Comparison of ENCODE assay signal across 25 cellular contexts in the genomic region with DNA sequence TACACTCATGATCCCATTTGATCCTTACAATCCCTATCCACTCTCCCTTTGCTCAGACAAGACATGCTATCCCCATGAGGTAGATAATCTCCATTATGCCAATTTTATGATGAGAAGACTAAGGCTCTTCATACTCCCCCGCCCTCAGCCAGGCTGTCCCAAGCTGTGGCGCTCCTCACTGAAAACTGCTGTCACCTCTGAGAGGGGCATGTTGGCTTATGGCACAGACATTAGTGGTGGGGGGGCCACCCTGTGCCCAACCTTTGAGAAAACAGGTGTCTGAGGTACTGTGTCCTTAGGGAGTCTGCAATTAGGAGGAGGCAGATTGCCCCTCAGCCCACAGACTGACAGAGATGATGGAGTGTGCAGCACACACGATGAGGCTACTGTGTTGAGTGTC. TPM values are rescaled to one million over a fixed set of nuclear protein-coding genes. Genes with fewer than 3 reads are reported as not detected.
DNase-seq lines count a peak whose midpoint lies in the region; ATAC-seq and TF ChIP-seq lines count a peak whose summit lies in the region.
"Had no signal": no experiment of that assay in that cellular context is flagged by ENCODE, and none has a peak within 500 bp of the region (broad histone marks: within the 10 kb centered on the region; RNA-seq: fewer than 3 reads in every experiment).

No MANE protein-coding gene starts in this region.

- no peaks in the 10 kb centered on the region for H3F3A ChIP-seq in Loucy (ENCODE audit: low read depth)

- peak overlapping the region; percentile 6 for H3K4me3 Mint-ChIP-seq in activated CD4-positive, alpha-beta memory T cell treated with anti-CD3 and anti-CD28 coated beads, Interleukin-2, amount 10 ng/mL, durations not matched to agents 7 days and 5 days
- no peak overlapping the region for H3K4me3 Mint-ChIP-seq in activated CD4-positive, alpha-beta memory T cell treated with anti-CD3 and anti-CD28 coated beads for 36 hours
- H3K4me3 Mint-ChIP-seq in immature natural killer cell: peak overlapping the region in 3 of 5 donors; percentile 22 to 44 (median 43)
- H3K4me3 Mint-ChIP-seq in activated CD8-positive, alpha-beta T cell treated with anti-CD3 and anti-CD28 coated beads, Interleukin-2, amount 10 ng/mL, durations not matched to agents 7 days and 5 days: no peak overlapping the region
- H3K4me3 Mint-ChIP-seq: nephron progenitor cell had no signal

- H3K4me1 Mint-ChIP-seq in activated CD4-positive, alpha-beta memory T cell treated with anti-CD3 and anti-CD28 coated beads, Interleukin-2, amount 10 ng/mL, durations not matched to agents 7 days and 5 days: peaks cover 27% of the 10 kb centered on the region
- peaks cover 28% of the 10 kb centered on the region for H3K4me1 Mint-ChIP-seq in activated CD4-positive, alpha-beta memory T cell treated with anti-CD3 and anti-CD28 coated beads for 36 hours (ENCODE audit: low read depth)
- peaks cover 20 to 24% of the 10 kb centered on the region in 2 donors for H3K4me1 Mint-ChIP-seq in immature natural killer cell
- H3K4me1 Mint-ChIP-seq in activated CD8-positive, alpha-beta T cell treated with anti-CD3 and anti-CD28 coated beads, Interleukin-2, amount 10 ng/mL, durations not matched to agents 7 days and 5 days (ENCODE audit: low read depth): peaks cover 9% of the 10 kb centered on the region
- H3K4me1 Mint-ChIP-seq: nephron progenitor cell had no signal

- no peak overlapping the region for H3K9ac ChIP-seq in BLaER1
- H3K9ac ChIP-seq in Loucy (ENCODE audit: low read depth, low read length, poor library complexity, severe bottlenecking): no peak overlapping the region

- TF ChIP-seq CTCF in Loucy (conservative IDR thresholded peaks at IDR 0.05; ENCODE audit: low read length): no peak

- H3K9me3 ChIP-seq in BLaER1 (no peaks in the 10 kb centered on the region), Loucy (ENCODE audit: insufficient read depth, low read depth, low read length) (no peaks in the 10 kb centered on the region)
- H3K9me3 ChIP-seq: uterus had no signal

- H2AFZ ChIP-seq in Loucy (ENCODE audit: low read length): no peak overlapping the region

- DNase-seq in activated CD4-positive, alpha-beta memory T cell treated with anti-CD3 and anti-CD28 coated beads, Interleukin-2, amount 10 ng/mL, durations not matched to agents 7 days and 5 days: no peak
- no peak for DNase-seq in activated CD4-positive, alpha-beta memory T cell treated with anti-CD3 and anti-CD28 coated beads for 36 hours
- DNase-seq in immature natural killer cell: no peak
- no peak for DNase-seq in DMS53 treated with DMSO at 0.1 percent for 48 hours (lab: John Stamatoyannopoulos, UW; ENCODE audit: unreplicated experiment)
- no peak for DNase-seq in activated CD8-positive, alpha-beta T cell treated with anti-CD3 and anti-CD28 coated beads, Interleukin-2, amount 10 ng/mL, durations not matched to agents 7 days and 5 days
- DNase-seq in NCI-H774 (lab: John Stamatoyannopoulos, UW): no peak
- DNase-seq: activated CD8-positive, alpha-beta memory T cell treated with anti-CD3 and anti-CD28 coated beads for 24 hours; activated effector memory CD4-positive, alpha-beta T cell treated with anti-CD3 and anti-CD28 coated beads, Interleukin-2, amount 50 U/mL, for 16 hours; glutamatergic neuron; NCI-H1105 treated with DMSO at 0.1 percent for 48 hours; NCI-H524 treated with DMSO at 0.1 percent for 48 hours; nephron progenitor cell; SHP77; stimulated activated CD4-positive, alpha-beta T cell treated with anti-CD3 and anti-CD28 coated beads, Interleukin-2, amount 100 ng/mL, for 48 hours; T-cell; uterus; WERI-Rb-1 had no signal

- no peak overlapping the region for H3K27ac Mint-ChIP-seq in activated CD4-positive, alpha-beta memory T cell treated with anti-CD3 and anti-CD28 coated beads, Interleukin-2, amount 10 ng/mL, durations not matched to agents 7 days and 5 days
- H3K27ac Mint-ChIP-seq in activated CD4-positive, alpha-beta memory T cell treated with anti-CD3 and anti-CD28 coated beads for 36 hours: no peak overlapping the region
- peak overlapping the region in 1 of 6 donors; percentile 48 for H3K27ac Mint-ChIP-seq in immature natural killer cell
- no peak overlapping the region for H3K27ac Mint-ChIP-seq in activated CD8-positive, alpha-beta T cell treated with anti-CD3 and anti-CD28 coated beads, Interleukin-2, amount 10 ng/mL, durations not matched to agents 7 days and 5 days
- H3K27ac Mint-ChIP-seq: nephron progenitor cell, progenitor cell of endocrine pancreas had no signal

- no peak for ATAC-seq in activated CD8-positive, alpha-beta T cell treated with anti-CD3 and anti-CD28 coated beads, Interleukin-2, amount 10 ng/mL, durations not matched to agents 7 days and 5 days
- ATAC-seq: left lobe of liver, T-cell had no signal

- no peaks in the 10 kb centered on the region for H3K27me3 Mint-ChIP-seq in activated CD4-positive, alpha-beta memory T cell treated with anti-CD3 and anti-CD28 coated beads, Interleukin-2, amount 10 ng/mL, durations not matched to agents 7 days and 5 days
- no peaks in the 10 kb centered on the region for H3K27me3 Mint-ChIP-seq in activated CD4-positive, alpha-beta memory T cell treated with anti-CD3 and anti-CD28 coated beads for 36 hours
- H3K27me3 Mint-ChIP-seq in immature natural killer cell (ENCODE audit: low read depth in 3 of 3): no peaks in the 10 kb centered on the region
- no peaks in the 10 kb centered on the region for H3K27me3 Mint-ChIP-seq in activated CD8-positive, alpha-beta T cell treated with anti-CD3 and anti-CD28 coated beads, Interleukin-2, amount 10 ng/mL, durations not matched to agents 7 days and 5 days (ENCODE audit: low read depth)
- H3K27me3 Mint-ChIP-seq: progenitor cell of endocrine pancreas, T-cell had no signal

- peaks cover 31% of the 10 kb centered on the region for H3K36me3 Mint-ChIP-seq in activated CD4-positive, alpha-beta memory T cell treated with anti-CD3 and anti-CD28 coated beads, Interleukin-2, amount 10 ng/mL, durations not matched to agents 7 days and 5 days (ENCODE audit: low read depth)
- peaks cover 20% of the 10 kb centered on the region for H3K36me3 Mint-ChIP-seq in activated CD4-positive, alpha-beta memory T cell treated with anti-CD3 and anti-CD28 coated beads for 36 hours
- peaks cover 0 to 16% (median 6%) of the 10 kb centered on the region in 3 donors for H3K36me3 Mint-ChIP-seq in immature natural killer cell
- H3K36me3 Mint-ChIP-seq in activated CD8-positive, alpha-beta T cell treated with anti-CD3 and anti-CD28 coated beads, Interleukin-2, amount 10 ng/mL, durations not matched to agents 7 days and 5 days (ENCODE audit: low read depth): peaks cover 31% of the 10 kb centered on the region

- peaks cover 31% of the 10 kb centered on the region for H4K20me1 ChIP-seq in BLaER1
- peaks cover 14% of the 10 kb centered on the region for H4K20me1 ChIP-seq in Loucy (ENCODE audit: insufficient read depth, low read length, poor library complexity, severe bottlenecking)

- peaks cover 29% of the 10 kb centered on the region for H3K4me1 ChIP-seq in BLaER1
- H3K4me1 ChIP-seq in Loucy (ENCODE audit: insufficient read depth, low read length, poor library complexity, severe bottlenecking): peaks cover 12% of the 10 kb centered on the region
- H3K4me1 ChIP-seq: uterus had no signal

- H3K4me2 ChIP-seq in BLaER1 (peak overlapping the region; percentile 18), Loucy (ENCODE audit: low read depth, low read length, poor library complexity, severe bottlenecking) (peak overlapping the region; percentile 57)

- intact Hi-C loops in activated CD4-positive, alpha-beta memory T cell treated with anti-CD3 and anti-CD28 coated beads for 36 hours (cut with micrococcal nuclease): no loop called here

- H3K27ac ChIP-seq in BLaER1: no peak overlapping the region
- H3K27ac ChIP-seq: skin epidermis, uterus, WERI-Rb-1 had no signal

- no peaks in the 10 kb centered on the region for H3K9me2 ChIP-seq in Loucy (replicated peaks; ENCODE audit: low read depth, low read length)

- CTCF ChIA-PET in activated CD4-positive, alpha-beta memory T cell treated with anti-CD3 and anti-CD28 coated beads, Interleukin-2, amount 10 ng/mL, durations not matched to agents 7 days and 5 days (lab: Charles Lee): no interaction called here
- CTCF ChIA-PET in activated CD4-positive, alpha-beta memory T cell treated with anti-CD3 and anti-CD28 coated beads for 36 hours (lab: Charles Lee): no interaction called here
- CTCF ChIA-PET in activated CD8-positive, alpha-beta T cell treated with anti-CD3 and anti-CD28 coated beads, Interleukin-2, amount 10 ng/mL, durations not matched to agents 7 days and 5 days (lab: Charles Lee): no interaction called here

- H3K79me2 ChIP-seq in Loucy (ENCODE audit: insufficient read depth, low read length): peaks cover 32% of the 10 kb centered on the region

- no peaks in the 10 kb centered on the region for H3K9me3 Mint-ChIP-seq in activated CD4-positive, alpha-beta memory T cell treated with anti-CD3 and anti-CD28 coated beads, Interleukin-2, amount 10 ng/mL, durations not matched to agents 7 days and 5 days
- no peaks in the 10 kb centered on the region for H3K9me3 Mint-ChIP-seq in activated CD4-positive, alpha-beta memory T cell treated with anti-CD3 and anti-CD28 coated beads for 36 hours
- no peaks in the 10 kb centered on the region for H3K9me3 Mint-ChIP-seq in immature natural killer cell
- no peaks in the 10 kb centered on the region for H3K9me3 Mint-ChIP-seq in activated CD8-positive, alpha-beta T cell treated with anti-CD3 and anti-CD28 coated beads, Interleukin-2, amount 10 ng/mL, durations not matched to agents 7 days and 5 days (ENCODE audit: insufficient read depth)
- H3K9me3 Mint-ChIP-seq: T-cell had no signal

- H3K36me3 ChIP-seq in BLaER1 (peaks cover 31% of the 10 kb centered on the region), Loucy (ENCODE audit: insufficient read depth, low read length) (peaks cover 28% of the 10 kb centered on the region; the same call in 1 of the 2 replicates)
- H3K36me3 ChIP-seq: uterus had no signal

- POLR2A ChIA-PET in activated CD4-positive, alpha-beta memory T cell treated with anti-CD3 and anti-CD28 coated beads, Interleukin-2, amount 10 ng/mL, durations not matched to agents 7 days and 5 days (lab: Charles Lee): no interaction called here
- POLR2A ChIA-PET in activated CD4-positive, alpha-beta memory T cell treated with anti-CD3 and anti-CD28 coated beads for 36 hours (lab: Charles Lee): no interaction called here
- POLR2A ChIA-PET in activated CD8-positive, alpha-beta T cell treated with anti-CD3 and anti-CD28 coated beads, Interleukin-2, amount 10 ng/mL, durations not matched to agents 7 days and 5 days (lab: Charles Lee): no interaction called here

- no peak overlapping the region for H3K4me3 ChIP-seq in BLaER1
- peak overlapping the region; percentile 43 for H3K4me3 ChIP-seq in Loucy (ENCODE audit: low read length, poor library complexity, severe bottlenecking)
- H3K4me3 ChIP-seq: skin epidermis, uterus had no signal

- H3K27me3 ChIP-seq in BLaER1 (no peaks in the 10 kb centered on the region), Loucy (ENCODE audit: insufficient read depth, low read length, poor library complexity, severe bottlenecking) (no peaks in the 10 kb centered on the region)
- H3K27me3 ChIP-seq: uterus had no signal

RNA-seq across cellular contexts. Expression of gene DDTL, which starts 2.4 kb away (rescaled TPM):
- 1 to 10 TPM; 2.2 to 2.3 TPM for total RNA-seq in activated CD4-positive, alpha-beta memory T cell treated with anti-CD3 and anti-CD28 coated beads, Interleukin-2, amount 10 ng/mL, durations not matched to agents 7 days and 5 days
- total RNA-seq in activated CD4-positive, alpha-beta memory T cell treated with anti-CD3 and anti-CD28 coated beads for 36 hours: 1 to 10 TPM; 1.4 to 2.0 TPM
- polyA plus RNA-seq in immature natural killer cell: 1 to 10 TPM in 1 of 3 donors, under 1 TPM in 1, not detected in 1; 0.72 to 2.9 TPM
- not detected for total RNA-seq in activated CD8-positive, alpha-beta T cell treated with anti-CD3 and anti-CD28 coated beads, Interleukin-2, amount 10 ng/mL, durations not matched to agents 7 days and 5 days
- total RNA-seq: left lobe of liver, progenitor cell of endocrine pancreas had no signal

RNA-seq across cellular contexts. Expression of gene DDT, which starts 5.2 kb away (rescaled TPM):
- total RNA-seq in activated CD4-positive, alpha-beta memory T cell treated with anti-CD3 and anti-CD28 coated beads, Interleukin-2, amount 10 ng/mL, durations not matched to agents 7 days and 5 days: 100 to 1,000 TPM; 116 to 119 TPM
- total RNA-seq in activated CD4-positive, alpha-beta memory T cell treated with anti-CD3 and anti-CD28 coated beads for 36 hours: 100 to 1,000 TPM; 105 to 108 TPM
- polyA plus RNA-seq in immature natural killer cell: 100 to 1,000 TPM in 2 of 3 donors, 10 to 100 TPM in 1; 78.8 to 168 (median 105) TPM
- total RNA-seq in activated CD8-positive, alpha-beta T cell treated with anti-CD3 and anti-CD28 coated beads, Interleukin-2, amount 10 ng/mL, durations not matched to agents 7 days and 5 days: 100 to 1,000 TPM; 128 to 136 TPM

RNA-seq across cellular contexts. Expression of gene GSTT2B, which starts 8.1 kb away (rescaled TPM):
- not detected for total RNA-seq in activated CD4-positive, alpha-beta memory T cell treated with anti-CD3 and anti-CD28 coated beads, Interleukin-2, amount 10 ng/mL, durations not matched to agents 7 days and 5 days
- total RNA-seq in activated CD4-positive, alpha-beta memory T cell treated with anti-CD3 and anti-CD28 coated beads for 36 hours: under 1 TPM in 1 of 2 experiments, not detected in 1; 0.33 TPM
- polyA plus RNA-seq in immature natural killer cell: not detected
- total RNA-seq in activated CD8-positive, alpha-beta T cell treated with anti-CD3 and anti-CD28 coated beads, Interleukin-2, amount 10 ng/mL, durations not matched to agents 7 days and 5 days: not detected
- total RNA-seq: OCI-LY7, T-cell had no signal

RNA-seq across cellular contexts. Expression of gene GSTT2, which starts 10.9 kb away (rescaled TPM):
- total RNA-seq in activated CD4-positive, alpha-beta memory T cell treated with anti-CD3 and anti-CD28 coated beads, Interleukin-2, amount 10 ng/mL, durations not matched to agents 7 days and 5 days: not detected
- not detected for total RNA-seq in activated CD4-positive, alpha-beta memory T cell treated with anti-CD3 and anti-CD28 coated beads for 36 hours
- not detected for polyA plus RNA-seq in immature natural killer cell
- total RNA-seq in activated CD8-positive, alpha-beta T cell treated with anti-CD3 and anti-CD28 coated beads, Interleukin-2, amount 10 ng/mL, durations not matched to agents 7 days and 5 days: not detected
- total RNA-seq: left lobe of liver, OCI-LY7, T-cell, uterus had no signal

RNA-seq across cellular contexts. Expression of gene GSTT4, which starts 36.2 kb away (rescaled TPM):
- not detected for total RNA-seq in activated CD4-positive, alpha-beta memory T cell treated with anti-CD3 and anti-CD28 coated beads, Interleukin-2, amount 10 ng/mL, durations not matched to agents 7 days and 5 days
- total RNA-seq in activated CD4-positive, alpha-beta memory T cell treated with anti-CD3 and anti-CD28 coated beads for 36 hours: not detected
- not detected for polyA plus RNA-seq in immature natural killer cell
- total RNA-seq in activated CD8-positive, alpha-beta T cell treated with anti-CD3 and anti-CD28 coated beads, Interleukin-2, amount 10 ng/mL, durations not matched to agents 7 days and 5 days: not detected
- total RNA-seq: fibroblast of lung, HT1080, left lobe of liver, OCI-LY7, progenitor cell of endocrine pancreas, T-cell, uterus had no signal
- polyA plus RNA-seq: fibroblast of lung had no signal

Comparison
In these comparisons a context has a peak if more than half of its experiments do, and no peak if none do; other contexts are left out.
1. H3K4me3 Mint-ChIP-seq: peak in activated CD4-positive, alpha-beta memory T cell treated with anti-CD3 and anti-CD28 coated beads, Interleukin-2, amount 10 ng/mL, durations not matched to agents 7 days and 5 days (single experiment) and immature natural killer cell (3 of 5); none in activated CD4-positive, alpha-beta memory T cell treated with anti-CD3 and anti-CD28 coated beads for 36 hours (single experiment) and activated CD8-positive, alpha-beta T cell treated with anti-CD3 and anti-CD28 coated beads, Interleukin-2, amount 10 ng/mL, durations not matched to agents 7 days and 5 days (single experiment).